8 cellular contexts compared by ENCODE assay signal in genomic region chr2:22361571-22361970, GRCh38.
"Had no signal": no experiment of that assay in that cellular context is flagged by ENCODE, and none has a peak within 500 bp of the region (broad histone marks: within the 10 kb centered on the region; RNA-seq: fewer than 3 reads in every experiment).

No MANE protein-coding gene starts in this region.

- DNase-seq: GDM1, GF-D8 had no signal

- FAIRE-seq: G401.6, GM12878, GM12891, GM12892, GM18507, GM19239 had no signal

- ATAC-seq: GM12878 had no signal

- H3K4me3 ChIP-seq: GM12878 had no signal
